In genomic region chr1:245803666-245804037, GRCh38 we compare ENCODE assay signal across 9 cellular contexts.
"Had no signal": no experiment of that assay in that cellular context is flagged by ENCODE, and none has a peak within 500 bp of the region (broad histone marks: within the 10 kb centered on the region; RNA-seq: fewer than 3 reads in every experiment).

No MANE protein-coding gene starts in this region.

- DNase-seq: GOT3, H7, HFFc6 had no signal

- H3K9ac ChIP-seq: GM23248 had no signal

- H3K9me3 Mint-ChIP-seq: HFFc6, IgD-negative memory B cell had no signal

- H3K27ac ChIP-seq: GM23248, HL-60 had no signal

- H3K4me1 ChIP-seq: HAP-1 had no signal

- H3K27ac Mint-ChIP-seq: HFFc6, IgD-negative memory B cell had no signal

- H3K27me3 Mint-ChIP-seq: IgD-negative memory B cell had no signal

- H3K9me3 ChIP-seq: HAP-1 had no signal

- H2AFZ ChIP-seq: GM23248 had no signal

- H3K4me3 Mint-ChIP-seq: HFFc6 had no signal

- H3K36me3 ChIP-seq: HAP-1 had no signal

- ATAC-seq: HCT116, HepG2 had no signal

- H3K4me3 ChIP-seq: GM23248, HAP-1 had no signal
